ENCODE assay signal across 1 cellular context in genomic region chr6:157760589-157761330, GRCh38.
TF ChIP-seq lines count a peak whose summit lies in the region.

No MANE protein-coding gene starts in this region.

TF ChIP-seq in GM12878, 131 proteins besides CTCF, POLR2A, EP300 and RAD21 (continued from another document):
- TF ChIP-seq MLLT1 (IDR thresholded peaks at IDR 0.05) (no peak), ZNF24 (IDR thresholded peaks at IDR 0.05) (peak; percentile 93), RFX5 (IDR thresholded peaks at IDR 0.05; ENCODE audit: low read depth, low read length) (no peak)
